Comparison of ENCODE assay signal across 10 cellular contexts in the genomic region with DNA sequence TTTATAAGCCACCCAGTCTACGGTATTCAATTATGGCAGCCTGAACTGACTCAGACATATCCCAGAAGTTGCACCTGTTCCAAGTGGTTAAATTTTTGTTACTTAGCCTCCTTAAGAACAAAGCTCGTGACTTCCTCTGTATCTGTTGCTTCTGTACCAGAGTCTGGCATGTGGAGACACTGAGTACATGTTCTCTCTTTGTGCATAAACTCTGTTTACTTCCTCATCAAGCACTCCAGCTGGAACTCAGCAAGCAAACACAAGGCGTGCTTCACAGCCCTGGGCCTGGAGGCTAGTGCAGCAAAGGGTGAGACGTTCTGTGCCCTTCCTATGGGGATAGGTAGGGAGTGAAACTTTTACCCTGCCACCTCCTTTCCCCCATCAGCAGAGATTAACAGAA. TPM values are rescaled to one million over a fixed set of nuclear protein-coding genes. Genes with fewer than 3 reads are reported as not detected.
A peak's percentile ranks its signal among the peaks of the same experiment; 100 is the strongest.
DNase-seq lines count a peak whose midpoint lies in the region; ATAC-seq and TF ChIP-seq lines count a peak whose summit lies in the region.
"Had no signal": no experiment of that assay in that cellular context is flagged by ENCODE, and none has a peak within 500 bp of the region (broad histone marks: within the 10 kb centered on the region; RNA-seq: fewer than 3 reads in every experiment).

No MANE protein-coding gene starts in this region.

- no peaks in the 10 kb centered on the region for H3K9me3 Mint-ChIP-seq in activated T-helper 1 cell treated with anti-CD3 and anti-CD28 coated beads, Interleukin-12 subunit alpha, Interleukin-12 subunit beta, Interleukin-2, Interleukin-4 antibody, amounts not matched to agents 30 ng/mL and 10 ng/mL and 1 ng/mL, durations not matched to agents 14 hours and 24 hours and 36 hours

- H3K4me1 ChIP-seq in Peyer's patch: peaks cover 0 to 28% (median 0%) of the 10 kb centered on the region in 4 donors
- peaks cover 39 to 80% (median 55%) of the 10 kb centered on the region in 4 donors for H3K4me1 ChIP-seq in stomach

- no peak for TF ChIP-seq EP300 in stomach (IDR thresholded peaks at IDR 0.05)

- intact Hi-C loops in stomach (cut with DNase I; ENCODE audit: low total_unique reads): no loop called here
- intact Hi-C loops in activated T-helper 1 cell treated with anti-CD3 and anti-CD28 coated beads, Interleukin-12 subunit alpha, Interleukin-12 subunit beta, Interleukin-2, Interleukin-4 antibody, amounts not matched to agents 30 ng/mL and 10 ng/mL and 1 ng/mL, durations not matched to agents 14 hours and 24 hours and 36 hours (cut with micrococcal nuclease): no loop called here

- H3K27me3 ChIP-seq in Peyer's patch: no peaks in the 10 kb centered on the region
- no peaks in the 10 kb centered on the region for H3K27me3 ChIP-seq in stomach

- DNase-seq in Jurkat, Clone E6-1 (ENCODE audit: low read depth, low spot score): peak; percentile 77
- DNase-seq in Peyer's patch: peak; percentile 32 to 79 (median 63)
- peak; percentile 77 for DNase-seq in left lobe of liver (ENCODE audit: low spot score)
- peak; percentile 85 for DNase-seq in stomach
- no peak for DNase-seq in activated T-helper 1 cell treated with anti-CD3 and anti-CD28 coated beads, Interleukin-12 subunit alpha, Interleukin-12 subunit beta, Interleukin-2, Interleukin-4 antibody, amounts not matched to agents 30 ng/mL and 10 ng/mL and 1 ng/mL, durations not matched to agents 14 hours and 24 hours and 36 hours (ENCODE audit: low spot score)
- no peak for DNase-seq in T-helper 2 cell
- DNase-seq in activated CD4-positive, alpha-beta T cell treated with anti-CD3 and anti-CD28 coated beads for 4 hours: no peak
- DNase-seq: PC-3 had no signal

- H3K4me1 Mint-ChIP-seq in activated T-helper 1 cell treated with anti-CD3 and anti-CD28 coated beads, Interleukin-12 subunit alpha, Interleukin-12 subunit beta, Interleukin-2, Interleukin-4 antibody, amounts not matched to agents 30 ng/mL and 10 ng/mL and 1 ng/mL, durations not matched to agents 14 hours and 24 hours and 36 hours (ENCODE audit: low read depth): peaks cover 23% of the 10 kb centered on the region

- ATAC-seq in left lobe of liver (peak; percentile 96), HG03159 (IDR thresholded peaks at IDR 0.05; ENCODE audit: unreplicated experiment) (no peak)
- ATAC-seq: PC-3 had no signal

- H3K27ac Mint-ChIP-seq in activated T-helper 1 cell treated with anti-CD3 and anti-CD28 coated beads, Interleukin-12 subunit alpha, Interleukin-12 subunit beta, Interleukin-2, Interleukin-4 antibody, amounts not matched to agents 30 ng/mL and 10 ng/mL and 1 ng/mL, durations not matched to agents 14 hours and 24 hours and 36 hours: no peak overlapping the region

- 5 to 17% (median 16%) methylated on average over 4 of the region's 4 CpGs for WGBS in stomach, 5 donors

- peak in 1 of 2 donors; percentile 20 for TF ChIP-seq POLR2A in Peyer's patch (IDR thresholded peaks at IDR 0.05)
- no peak for TF ChIP-seq POLR2A in stomach (IDR thresholded peaks at IDR 0.05)

- H3K9me3 ChIP-seq in Peyer's patch (no peaks in the 10 kb centered on the region), stomach (no peaks in the 10 kb centered on the region)

- H3K27ac ChIP-seq in Peyer's patch (peak overlapping the region; percentile 27 to 79 (median 50)), stomach (peak overlapping the region; percentile 67 to 88 (median 83))

- H3K4me3 ChIP-seq in Jurkat, Clone E6-1 (ENCODE audit: low read length): no peak overlapping the region
- no peak overlapping the region for H3K4me3 ChIP-seq in Peyer's patch
- H3K4me3 ChIP-seq in stomach: no peak overlapping the region
- H3K4me3 ChIP-seq: skin epidermis had no signal

- H3K4me3 Mint-ChIP-seq in activated T-helper 1 cell treated with anti-CD3 and anti-CD28 coated beads, Interleukin-12 subunit alpha, Interleukin-12 subunit beta, Interleukin-2, Interleukin-4 antibody, amounts not matched to agents 30 ng/mL and 10 ng/mL and 1 ng/mL, durations not matched to agents 14 hours and 24 hours and 36 hours: no peak overlapping the region

- H3K36me3 ChIP-seq in Peyer's patch: no peaks in the 10 kb centered on the region
- H3K36me3 ChIP-seq in stomach: no peaks in the 10 kb centered on the region

- no peaks in the 10 kb centered on the region for H3K36me3 Mint-ChIP-seq in activated T-helper 1 cell treated with anti-CD3 and anti-CD28 coated beads, Interleukin-12 subunit alpha, Interleukin-12 subunit beta, Interleukin-2, Interleukin-4 antibody, amounts not matched to agents 30 ng/mL and 10 ng/mL and 1 ng/mL, durations not matched to agents 14 hours and 24 hours and 36 hours (ENCODE audit: low read depth)

- peaks cover 5% of the 10 kb centered on the region for H3K27me3 Mint-ChIP-seq in activated T-helper 1 cell treated with anti-CD3 and anti-CD28 coated beads, Interleukin-12 subunit alpha, Interleukin-12 subunit beta, Interleukin-2, Interleukin-4 antibody, amounts not matched to agents 30 ng/mL and 10 ng/mL and 1 ng/mL, durations not matched to agents 14 hours and 24 hours and 36 hours (ENCODE audit: insufficient read depth)

- TF ChIP-seq CTCF in Peyer's patch (IDR thresholded peaks at IDR 0.05): no peak
- no peak for TF ChIP-seq CTCF in stomach (IDR thresholded peaks at IDR 0.05)

RNA-seq across cellular contexts. Expression of a gene that starts 19.0 kb away (rescaled TPM):
- not detected for polyA plus RNA-seq in Jurkat, Clone E6-1 (2012; ENCODE audit: insufficient read depth, insufficient read length)
- total RNA-seq in Peyer's patch (10 to 100 TPM in 2 of 4 donors, 1 to 10 TPM in 2; 9.2 to 12.8 (median 10.9) TPM), left lobe of liver (3.0 TPM), stomach (10 to 100 TPM in 3 of 5 donors, 1 to 10 TPM in 1, not detected in 1; 1.7 to 26.8 (median 16.2) TPM)
- 10 to 100 TPM; 11.6 to 18.1 (median 17.0) TPM for polyA plus RNA-seq in stomach
- not detected in 2 replicates for total RNA-seq in activated T-helper 1 cell treated with anti-CD3 and anti-CD28 coated beads, Interleukin-12 subunit alpha, Interleukin-12 subunit beta, Interleukin-2, Interleukin-4 antibody, amounts not matched to agents 30 ng/mL and 10 ng/mL and 1 ng/mL, durations not matched to agents 14 hours and 24 hours and 36 hours

Comparison
In these comparisons a context has a peak if more than half of its experiments do, and no peak if none do; other contexts are left out.
1. DNase-seq: peak in Jurkat, Clone E6-1 (single experiment), Peyer's patch (3 of 3), left lobe of liver (single experiment) and stomach (single experiment); none in activated T-helper 1 cell treated with anti-CD3 and anti-CD28 coated beads, Interleukin-12 subunit alpha, Interleukin-12 subunit beta, Interleukin-2, Interleukin-4 antibody, amounts not matched to agents 30 ng/mL and 10 ng/mL and 1 ng/mL, durations not matched to agents 14 hours and 24 hours and 36 hours (single experiment), T-helper 2 cell (0 of 5) and activated CD4-positive, alpha-beta T cell treated with anti-CD3 and anti-CD28 coated beads for 4 hours (0 of 2).